ENCODE assay signal across 27 cellular contexts in genomic region chr10:92323079-92323478, GRCh38.
"Had no signal": no experiment of that assay in that cellular context is flagged by ENCODE, and none has a peak within 500 bp of the region (broad histone marks: within the 10 kb centered on the region; RNA-seq: fewer than 3 reads in every experiment).

No MANE protein-coding gene starts in this region.

- H3K27ac Mint-ChIP-seq: activated B cell treated with CpG ODN at 0.5 μM for 24 hours; activated CD8-positive, alpha-beta T cell treated with anti-CD3 and anti-CD28 coated beads for 36 hours; activated naive CD8-positive, alpha-beta T cell; activated T-helper 17 cell treated with anti-CD3 and anti-CD28 coated beads, Interleukin-2, amount 50 U/mL, for 72 hours; T-helper 17 cell; T-helper 2 cell treated with Interferon-gamma antibody and Interleukin-4, amounts not matched to agents 5 μg/mL and 100 μg/mL, for 36 hours had no signal

- DNase-seq: activated B cell treated with CpG ODN at 0.5 μM for 24 hours; activated CD4-positive, alpha-beta T cell treated with anti-CD3 and anti-CD28 coated beads for 48 hours; activated CD4-positive, alpha-beta T cell treated with anti-CD3 and anti-CD28 coated beads, Interleukin-2, amount 50 U/mL, for 1 hour; activated CD4-positive, alpha-beta T cell treated with anti-CD3 and anti-CD28 coated beads, Interleukin-2, amount 50 U/mL, for 48 hours; activated CD8-positive, alpha-beta memory T cell treated with anti-CD3 and anti-CD28 coated beads for 24 hours; activated CD8-positive, alpha-beta T cell treated with anti-CD3 and anti-CD28 coated beads for 36 hours; activated effector memory CD4-positive, alpha-beta T cell treated with Interleukin-2 at 50 U/mL for 16 hours; activated gamma-delta T cell treated with Interleukin-2 at 50 U/mL for 16 hours; activated naive CD4-positive, alpha-beta T cell treated with anti-CD3 and anti-CD28 coated beads, Interleukin-2, amount 50 U/mL, for 16 hours; activated naive CD4-positive, alpha-beta T cell treated with Interleukin-2 at 50 U/mL for 16 hours; activated T-cell treated with anti-CD3 and anti-CD28 coated beads, Interleukin-2, amount 50 U/mL, for 4 hours; amniotic stem cell; anterior cingulate cortex; brain microvascular endothelial cell; cortex of kidney; dermis blood vessel endothelial cell; effector CD4-positive, alpha-beta T cell; foreskin fibroblast; T-helper 1 cell; T-helper 17 cell; T1000; WERI-Rb-1 had no signal

- H3K27me3 Mint-ChIP-seq: activated B cell treated with CpG ODN at 0.5 μM for 24 hours; activated CD8-positive, alpha-beta T cell treated with anti-CD3 and anti-CD28 coated beads for 36 hours; activated naive CD8-positive, alpha-beta T cell; activated T-helper 17 cell treated with anti-CD3 and anti-CD28 coated beads, Interleukin-2, amount 50 U/mL, for 72 hours; T-helper 17 cell had no signal

- H3K9me3 Mint-ChIP-seq: activated B cell treated with CpG ODN at 0.5 μM for 24 hours; activated CD8-positive, alpha-beta T cell treated with anti-CD3 and anti-CD28 coated beads for 36 hours; activated T-helper 17 cell treated with anti-CD3 and anti-CD28 coated beads, Interleukin-2, amount 50 U/mL, for 72 hours; T-helper 2 cell treated with Interferon-gamma antibody and Interleukin-4, amounts not matched to agents 5 μg/mL and 100 μg/mL, for 36 hours had no signal

- H3K4me3 Mint-ChIP-seq: activated B cell treated with CpG ODN at 0.5 μM for 24 hours; activated CD8-positive, alpha-beta T cell treated with anti-CD3 and anti-CD28 coated beads for 36 hours; activated naive CD8-positive, alpha-beta T cell; activated T-cell treated with anti-CD3 and anti-CD28 coated beads, Interleukin-2, amount 50 U/mL, for 4 hours; activated T-helper 17 cell treated with anti-CD3 and anti-CD28 coated beads, Interleukin-2, amount 50 U/mL, for 72 hours; T-helper 17 cell; T-helper 2 cell treated with Interferon-gamma antibody and Interleukin-4, amounts not matched to agents 5 μg/mL and 100 μg/mL, for 36 hours had no signal

- ATAC-seq: activated CD4-positive, CD25-positive, alpha-beta regulatory T cell treated with anti-CD3 and anti-CD28 coated beads, Interleukin-2, amount 50 U/mL, for 24 hours; activated CD8-positive, alpha-beta T cell treated with anti-CD3 and anti-CD28 coated beads for 36 hours; activated T-cell treated with anti-CD3 and anti-CD28 coated beads, Interleukin-2, amount 50 U/mL, for 4 hours; activated T-helper 17 cell treated with anti-CD3 and anti-CD28 coated beads, Interleukin-2, amount 50 U/mL, for 72 hours; esophagus mucosa; T-helper 17 cell had no signal
